In genomic region chr4:167897116-167897515, GRCh38 we compare ENCODE assay signal across 11 cellular contexts.
DNase-seq lines count a peak whose midpoint lies in the region; ATAC-seq and TF ChIP-seq lines count a peak whose summit lies in the region.
"Had no signal": no experiment of that assay in that cellular context is flagged by ENCODE, and none has a peak within 500 bp of the region (broad histone marks: within the 10 kb centered on the region; RNA-seq: fewer than 3 reads in every experiment).

No MANE protein-coding gene starts in this region.

- H4K91ac ChIP-seq in trophoblast cell (ENCODE audit: low read depth, low read length): peak overlapping the region; percentile 57

- H3K4me2 ChIP-seq in fibroblast of lung (ENCODE audit: extremely low read depth, insufficient read depth, low read length) (no peak overlapping the region), trophoblast cell (ENCODE audit: low read length) (no peak overlapping the region)

- no CpG with 5 or more reads among the region's 5 CpGs for WGBS in trophoblast cell (ENCODE audit: extremely low coverage, insufficient coverage, insufficient read length)

- no peak overlapping the region for H2AK5ac ChIP-seq in trophoblast cell (ENCODE audit: low read length)

- H3K4me1 Mint-ChIP-seq in activated T-helper 2 cell treated with anti-CD3 and anti-CD28 coated beads, Interferon-gamma antibody, Interleukin-2, Interleukin-4, amounts not matched to agents 10 μg/mL and 5 μg/mL and 100 μg/mL, durations not matched to agents 14 hours and 24 hours and 36 hours (ENCODE audit: low read depth): no peaks in the 10 kb centered on the region

- H4K8ac ChIP-seq in trophoblast cell (ENCODE audit: low read depth, low read length): no peak overlapping the region

- TF ChIP-seq CTCF in fibroblast of lung (conservative IDR thresholded peaks at IDR 0.05 in 1 of 2, IDR thresholded peaks at IDR 0.05 in 1 of 2; ENCODE audit: low read depth in 1 of 2, low read length in 2 of 2): no peak

- H3K9me3 Mint-ChIP-seq in activated T-helper 2 cell treated with anti-CD3 and anti-CD28 coated beads, Interferon-gamma antibody, Interleukin-2, Interleukin-4, amounts not matched to agents 10 μg/mL and 5 μg/mL and 100 μg/mL, durations not matched to agents 14 hours and 24 hours and 36 hours: no peaks in the 10 kb centered on the region
- H3K9me3 Mint-ChIP-seq: activated CD4-positive, alpha-beta memory T cell treated with anti-CD3 and anti-CD28 coated beads for 36 hours had no signal

- no peaks in the 10 kb centered on the region for H4K20me1 ChIP-seq in fibroblast of lung (ENCODE audit: control insufficient read depth, extremely low read depth, insufficient read depth, low read length)

- no peaks in the 10 kb centered on the region for H3K9me3 ChIP-seq in SJCRH30 (replicated peaks)
- no peaks in the 10 kb centered on the region for H3K9me3 ChIP-seq in fibroblast of lung (ENCODE audit: control insufficient read depth, insufficient read depth, low read depth, low read length)
- peaks cover 2% of the 10 kb centered on the region for H3K9me3 ChIP-seq in trophoblast cell (ENCODE audit: insufficient read depth, low read depth, low read length)
- H3K9me3 ChIP-seq: thyroid gland had no signal

- no peak overlapping the region for H3K14ac ChIP-seq in trophoblast cell (ENCODE audit: low read length)

- H3K4me1 ChIP-seq in SJCRH30 (no peaks in the 10 kb centered on the region), fibroblast of lung (ENCODE audit: control insufficient read depth, extremely low read depth, insufficient read depth, low read length) (no peaks in the 10 kb centered on the region), trophoblast cell (ENCODE audit: control insufficient read depth in 1 of 2, insufficient read depth in 2 of 2, low read length in 2 of 2) (peaks cover 11% of the 10 kb centered on the region in 2 experiments)
- H3K4me1 ChIP-seq: thyroid gland had no signal

- no peak overlapping the region for H2BK12ac ChIP-seq in trophoblast cell (ENCODE audit: low read length)

- no peak overlapping the region for H3K23ac ChIP-seq in trophoblast cell (ENCODE audit: low read length)

- H3K27me3 ChIP-seq in H7 (ENCODE audit: control insufficient read depth, insufficient read depth, low read length) (no peaks in the 10 kb centered on the region), SJCRH30 (no peaks in the 10 kb centered on the region), fibroblast of lung (ENCODE audit: control insufficient read depth, insufficient read depth, low read length) (no peaks in the 10 kb centered on the region), trophoblast cell (ENCODE audit: insufficient read depth, low read length) (no peaks in the 10 kb centered on the region)
- H3K27me3 ChIP-seq: thyroid gland had no signal

- no peak overlapping the region for H2BK5ac ChIP-seq in trophoblast cell (ENCODE audit: low read depth, low read length, poor library complexity)

- no peak overlapping the region for H2BK120ac ChIP-seq in trophoblast cell (ENCODE audit: insufficient read depth, low read length, poor library complexity)

- no peak overlapping the region for H3K4me3 Mint-ChIP-seq in activated T-helper 2 cell treated with anti-CD3 and anti-CD28 coated beads, Interferon-gamma antibody, Interleukin-2, Interleukin-4, amounts not matched to agents 10 μg/mL and 5 μg/mL and 100 μg/mL, durations not matched to agents 14 hours and 24 hours and 36 hours (ENCODE audit: low read depth)
- H3K4me3 Mint-ChIP-seq: activated CD4-positive, alpha-beta memory T cell treated with anti-CD3 and anti-CD28 coated beads for 36 hours had no signal

- H3K27ac Mint-ChIP-seq in activated T-helper 2 cell treated with anti-CD3 and anti-CD28 coated beads, Interferon-gamma antibody, Interleukin-2, Interleukin-4, amounts not matched to agents 10 μg/mL and 5 μg/mL and 100 μg/mL, durations not matched to agents 14 hours and 24 hours and 36 hours: no peak overlapping the region
- H3K27ac Mint-ChIP-seq: activated CD4-positive, alpha-beta memory T cell treated with anti-CD3 and anti-CD28 coated beads for 36 hours had no signal

- no peaks in the 10 kb centered on the region for H3K36me3 Mint-ChIP-seq in activated T-helper 2 cell treated with anti-CD3 and anti-CD28 coated beads, Interferon-gamma antibody, Interleukin-2, Interleukin-4, amounts not matched to agents 10 μg/mL and 5 μg/mL and 100 μg/mL, durations not matched to agents 14 hours and 24 hours and 36 hours (ENCODE audit: low read depth)
- H3K36me3 Mint-ChIP-seq: activated CD4-positive, alpha-beta memory T cell treated with anti-CD3 and anti-CD28 coated beads for 36 hours had no signal

- no peak for ATAC-seq in HG02870 (IDR thresholded peaks at IDR 0.05; ENCODE audit: unreplicated experiment)

- intact Hi-C loops in activated T-helper 2 cell treated with anti-CD3 and anti-CD28 coated beads, Interferon-gamma antibody, Interleukin-2, Interleukin-4, amounts not matched to agents 10 μg/mL and 5 μg/mL and 100 μg/mL, durations not matched to agents 14 hours and 24 hours and 36 hours (cut with micrococcal nuclease): no loop called here

- H3K4me3 ChIP-seq in H7 (ENCODE audit: insufficient read depth, low read depth, low read length) (no peak overlapping the region), SJCRH30 (no peak overlapping the region), fibroblast of lung (replicated peaks in 1 of 4; ENCODE audit: control extremely low read depth in 1 of 4, insufficient read depth in 1 of 4, low read depth in 3 of 4, low read length in 4 of 4) (no peak overlapping the region), trophoblast cell (ENCODE audit: low read depth, low read length) (no peak overlapping the region)
- H3K4me3 ChIP-seq: thyroid gland had no signal

- H2AFZ ChIP-seq in fibroblast of lung (ENCODE audit: low read length) (no peak overlapping the region), trophoblast cell (ENCODE audit: insufficient read depth, low read length, poor library complexity) (no peak overlapping the region)

- H3K79me2 ChIP-seq in fibroblast of lung (ENCODE audit: control insufficient read depth, insufficient read depth, low read length) (no peaks in the 10 kb centered on the region), trophoblast cell (ENCODE audit: control insufficient read depth, insufficient read depth, low read length, poor library complexity) (peaks cover 3% of the 10 kb centered on the region)

- H3K27ac ChIP-seq in SJCRH30 (no peak overlapping the region), fibroblast of lung (ENCODE audit: insufficient read depth, low read length) (no peak overlapping the region), trophoblast cell (ENCODE audit: low read depth, low read length) (peak overlapping the region; percentile 81)
- H3K27ac ChIP-seq: thyroid gland had no signal

- DNase-seq in H7 (peak; percentile 7), SJCRH30 (peak; percentile 49 to 56), fibroblast of lung (ENCODE audit: low read depth in 2 of 2) (peak; percentile 72 to 80), trophoblast cell (peak; percentile 79 to 82), GOT3 (lab: John Stamatoyannopoulos, UW) (no peak), NCI-H2081 (lab: John Stamatoyannopoulos, UW) (no peak)
- DNase-seq in activated T-helper 2 cell treated with anti-CD3 and anti-CD28 coated beads, Interferon-gamma antibody, Interleukin-2, Interleukin-4, amounts not matched to agents 10 μg/mL and 5 μg/mL and 100 μg/mL, durations not matched to agents 14 hours and 24 hours and 36 hours (ENCODE audit: low spot score): no peak
- DNase-seq: activated CD4-positive, alpha-beta memory T cell treated with anti-CD3 and anti-CD28 coated beads for 36 hours; anterior cingulate cortex; thyroid gland had no signal

- no peak overlapping the region for H3K4ac ChIP-seq in trophoblast cell (ENCODE audit: low read depth, low read length)

- no peak overlapping the region for H4K12ac ChIP-seq in trophoblast cell (ENCODE audit: low read depth, low read length)

- H3K18ac ChIP-seq in trophoblast cell (ENCODE audit: low read length): no peak overlapping the region

- H3K36me3 ChIP-seq in H7 (replicated peaks; ENCODE audit: control insufficient read depth, insufficient read depth, low read length): no peaks in the 10 kb centered on the region
- H3K36me3 ChIP-seq in SJCRH30: no peaks in the 10 kb centered on the region
- H3K36me3 ChIP-seq in fibroblast of lung (ENCODE audit: control insufficient read depth, insufficient read depth, low read length): no peaks in the 10 kb centered on the region
- no peaks in the 10 kb centered on the region for H3K36me3 ChIP-seq in trophoblast cell (ENCODE audit: control insufficient read depth in 1 of 2, insufficient read depth in 2 of 2, low read length in 2 of 2)
- H3K36me3 ChIP-seq: thyroid gland had no signal

- peaks cover 16% of the 10 kb centered on the region for H3K79me1 ChIP-seq in trophoblast cell (ENCODE audit: low read length)

- H3K9ac ChIP-seq in fibroblast of lung (ENCODE audit: insufficient read depth, low read length) (no peak overlapping the region), trophoblast cell (ENCODE audit: low read length) (no peak overlapping the region)

- H3K27me3 Mint-ChIP-seq in activated T-helper 2 cell treated with anti-CD3 and anti-CD28 coated beads, Interferon-gamma antibody, Interleukin-2, Interleukin-4, amounts not matched to agents 10 μg/mL and 5 μg/mL and 100 μg/mL, durations not matched to agents 14 hours and 24 hours and 36 hours (ENCODE audit: low read depth): no peaks in the 10 kb centered on the region
- H3K27me3 Mint-ChIP-seq: activated CD4-positive, alpha-beta memory T cell treated with anti-CD3 and anti-CD28 coated beads for 36 hours had no signal

Comparison
In these comparisons a context has a peak if more than half of its experiments do, and no peak if none do; other contexts are left out.
1. DNase-seq: peak in H7 (single experiment), SJCRH30 (2 of 2), fibroblast of lung (2 of 2) and trophoblast cell (2 of 2); none in activated T-helper 2 cell treated with anti-CD3 and anti-CD28 coated beads, Interferon-gamma antibody, Interleukin-2, Interleukin-4, amounts not matched to agents 10 μg/mL and 5 μg/mL and 100 μg/mL, durations not matched to agents 14 hours and 24 hours and 36 hours (single experiment), GOT3 (single experiment) and NCI-H2081 (0 of 2).